8 cellular contexts compared by ENCODE assay signal in the genomic region with DNA sequence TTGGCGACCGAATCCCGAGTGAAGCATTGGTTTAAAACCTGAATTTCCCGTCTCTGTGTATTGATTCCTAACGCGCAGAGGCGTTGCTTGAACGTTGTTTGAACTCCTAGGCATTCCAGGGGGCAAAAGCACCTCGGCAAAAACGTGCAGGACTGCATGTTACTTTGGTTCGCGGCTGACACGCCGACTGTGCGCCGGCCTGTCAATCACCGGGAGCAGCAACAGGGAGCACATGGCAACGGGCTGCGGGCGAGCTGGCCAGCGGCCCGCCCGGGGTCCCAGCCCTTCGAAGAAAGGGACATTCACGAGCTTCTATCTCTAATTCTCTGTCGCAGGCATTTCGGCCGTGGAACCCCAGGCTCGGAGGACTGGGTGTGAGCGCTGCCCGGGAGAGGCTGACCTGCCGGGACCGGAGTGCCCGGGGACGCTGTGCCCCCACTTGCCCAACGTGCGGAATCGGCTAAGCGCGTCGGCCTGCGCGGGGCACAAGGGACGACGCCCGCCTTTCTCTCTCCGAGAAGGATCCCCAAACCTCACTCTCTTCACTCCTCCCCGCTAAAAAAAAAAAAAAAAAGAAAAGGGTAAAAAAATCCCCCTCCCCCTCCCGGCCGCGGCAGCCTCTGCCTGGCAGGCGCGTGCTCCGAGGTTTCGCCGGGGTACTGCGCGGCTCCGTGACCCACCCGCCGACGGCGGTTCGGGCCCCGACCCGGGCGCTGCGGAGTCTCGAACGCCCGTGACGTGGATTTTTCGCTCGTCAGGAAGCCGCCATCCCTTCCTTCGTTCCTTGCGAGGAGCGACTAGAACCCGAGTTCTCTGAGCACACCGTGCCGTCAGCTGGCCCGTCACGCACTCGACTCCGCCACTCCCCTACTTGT. TPM values are rescaled to one million over a fixed set of nuclear protein-coding genes. Genes with fewer than 3 reads are reported as not detected.
A peak's percentile ranks its signal among the peaks of the same experiment; 100 is the strongest.
DNase-seq lines count a peak whose midpoint lies in the region; ATAC-seq and TF ChIP-seq lines count a peak whose summit lies in the region.

No MANE protein-coding gene starts in this region.

- TF ChIP-seq CTCF in HFFc6 (IDR thresholded peaks at IDR 0.05) = no peak

- no peaks in the 10 kb centered on the region for H3K9me3 Mint-ChIP-seq in HFFc6
- H3K9me3 Mint-ChIP-seq in activated CD4-positive, alpha-beta T cell treated with anti-CD3 and anti-CD28 coated beads for 36 hours (ENCODE audit: low read depth) = no peaks in the 10 kb centered on the region

- peak overlapping the region; percentile 91 for H3K4me3 Mint-ChIP-seq in HFFc6
- peak overlapping the region; percentile 81 for H3K4me3 Mint-ChIP-seq in activated CD4-positive, alpha-beta T cell treated with anti-CD3 and anti-CD28 coated beads for 36 hours

- POLR2A ChIA-PET in activated CD4-positive, alpha-beta T cell treated with anti-CD3 and anti-CD28 coated beads for 36 hours (lab: Charles Lee) = interaction anchor here (0.6 to 1.8 kb wide), 4 partner anchors 23 to 1712 kb away, joined by 3 to 5 read pairs (median 4); no protein-coding TSS in a partner anchor

- DNase-seq in GF-D8 (lab: John Stamatoyannopoulos, UW) = peak; percentile 34
- no peak for DNase-seq in HFFc6
- peak; percentile 30 for DNase-seq in NCI-H1048 (lab: John Stamatoyannopoulos, UW)
- DNase-seq in activated CD4-positive, alpha-beta T cell treated with anti-CD3 and anti-CD28 coated beads for 36 hours = peak; percentile 81
- DNase-seq in ecto neural progenitor cell (ENCODE audit: low spot score) = peak; percentile 83
- DNase-seq in lung microvascular endothelial cell (ENCODE audit: low read depth in 2 of 2) = peak; percentile 72 to 77
- peak; percentile 65 for DNase-seq in stimulated activated CD8-positive, alpha-beta memory T cell treated with anti-CD3 and anti-CD28 coated beads, Interleukin-4, amount 100 ng/mL, for 48 hours
- no peak for DNase-seq in CD1c-positive myeloid dendritic cell (ENCODE audit: extremely low spot score)

- intact Hi-C loops in activated CD4-positive, alpha-beta T cell treated with anti-CD3 and anti-CD28 coated beads for 36 hours (cut with DNase I, micrococcal nuclease) = loop anchor here (1.0 to 10.0 kb wide), 19 partner anchors 23 to 1700 kb away; a partner anchor contains a TSS

- H3K4me1 Mint-ChIP-seq in HFFc6 (ENCODE audit: low read depth) = peaks cover 24% of the 10 kb centered on the region
- H3K4me1 Mint-ChIP-seq in activated CD4-positive, alpha-beta T cell treated with anti-CD3 and anti-CD28 coated beads for 36 hours = peaks cover 26% of the 10 kb centered on the region

- peak overlapping the region; percentile 42; the same call in 1 of the 2 replicates for H3K27ac Mint-ChIP-seq in HFFc6
- H3K27ac Mint-ChIP-seq in activated CD4-positive, alpha-beta T cell treated with anti-CD3 and anti-CD28 coated beads for 36 hours = peak overlapping the region; percentile 90

- CTCF ChIA-PET in activated CD4-positive, alpha-beta T cell treated with anti-CD3 and anti-CD28 coated beads for 36 hours (lab: Charles Lee) = interaction anchor here (0.7 to 2.0 kb wide), 4 partner anchors 10 to 132 kb away, joined by 3 to 8 read pairs (median 4); no protein-coding TSS in a partner anchor

- ATAC-seq in activated CD4-positive, alpha-beta T cell treated with anti-CD3 and anti-CD28 coated beads for 36 hours = peak; percentile 17

- H3K27me3 Mint-ChIP-seq in HFFc6 (ENCODE audit: insufficient read depth) = peaks cover 5% of the 10 kb centered on the region
- peaks cover 5% of the 10 kb centered on the region for H3K27me3 Mint-ChIP-seq in activated CD4-positive, alpha-beta T cell treated with anti-CD3 and anti-CD28 coated beads for 36 hours

- no peaks in the 10 kb centered on the region for H3K36me3 Mint-ChIP-seq in HFFc6 (ENCODE audit: low read depth)
- peaks cover 44% of the 10 kb centered on the region for H3K36me3 Mint-ChIP-seq in activated CD4-positive, alpha-beta T cell treated with anti-CD3 and anti-CD28 coated beads for 36 hours (ENCODE audit: low read depth)

RNA-seq across cellular contexts. Expression of a gene that starts 0.9 kb away (rescaled TPM):
- total RNA-seq in HFFc6 (2021; fragmentation: NEBNext Ultra II Directional; extraction: Animal tissue kit (Norgen Biotek cat#: 25700)) = 1 to 10 TPM in 2 of 6 experiments, under 1 TPM in 4; 0.41 to 1.6 (median 0.56) TPM
- total RNA-seq in activated CD4-positive, alpha-beta T cell treated with anti-CD3 and anti-CD28 coated beads for 36 hours = 10 to 100 TPM; 51.2 to 52.0 TPM
- total RNA-seq in lung microvascular endothelial cell = 18.3 and 61.5 TPM in 2 replicates

Comparison
In these comparisons a context has a peak if more than half of its experiments do, and no peak if none do; other contexts are left out.
1. DNase-seq: peak in GF-D8 (single experiment), NCI-H1048 (single experiment), activated CD4-positive, alpha-beta T cell treated with anti-CD3 and anti-CD28 coated beads for 36 hours (single experiment), ecto neural progenitor cell (single experiment), lung microvascular endothelial cell (2 of 2) and stimulated activated CD8-positive, alpha-beta memory T cell treated with anti-CD3 and anti-CD28 coated beads, Interleukin-4, amount 100 ng/mL, for 48 hours (single experiment); none in HFFc6 (single experiment) and CD1c-positive myeloid dendritic cell (single experiment).